22 cellular contexts compared by ENCODE assay signal in the genomic region with DNA sequence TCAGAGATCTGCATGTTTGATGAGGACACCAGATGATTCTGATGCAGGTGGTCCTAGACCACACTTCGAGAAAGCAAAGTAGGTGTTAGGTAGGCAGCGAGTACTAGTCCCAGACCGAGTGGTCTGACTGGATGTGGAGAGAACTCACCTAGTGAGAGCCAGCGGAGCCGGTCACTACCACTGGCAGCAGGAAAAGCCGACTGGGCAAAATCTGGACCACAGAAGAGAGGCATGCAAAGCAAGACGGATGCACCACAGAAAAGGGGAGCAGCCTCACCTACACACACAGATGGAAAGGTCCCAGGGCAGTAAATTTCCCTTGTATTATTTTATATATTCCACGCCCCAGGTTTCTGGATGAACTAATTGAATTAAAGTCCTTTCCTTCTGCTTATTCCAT. TPM values are rescaled to one million over a fixed set of nuclear protein-coding genes. Genes with fewer than 3 reads are reported as not detected.
A peak's percentile ranks its signal among the peaks of the same experiment; 100 is the strongest.
DNase-seq lines count a peak whose midpoint lies in the region; ATAC-seq, FAIRE-seq and TF ChIP-seq lines count a peak whose summit lies in the region.
"Had no signal": no experiment of that assay in that cellular context is flagged by ENCODE, and none has a peak within 500 bp of the region (broad histone marks: within the 10 kb centered on the region; RNA-seq: fewer than 3 reads in every experiment).

No MANE protein-coding gene starts in this region.

- H2AFZ ChIP-seq in IMR-90 (replicated peaks; ENCODE audit: low read length, poor library complexity) = no peak overlapping the region
- H2AFZ ChIP-seq: GM23338 had no signal

- H3K9me1 ChIP-seq in IMR-90 (ENCODE audit: insufficient read depth, low read length) = peaks cover 9% of the 10 kb centered on the region; the same call in 1 of the 2 replicates

- intact Hi-C loops in IMR-90 (cut with micrococcal nuclease) = no loop called here

- ATAC-seq in A549 (no peak; a peak in 1 of 6 replicates), IMR-90 (ENCODE audit: low read depth) (no peak)
- ATAC-seq: CD8-positive, alpha-beta T cell; GM23338 had no signal

- WGBS in A549 (ENCODE audit: missing lambda C conversion rate) = 94% methylated on average over 8 of the region's 8 CpGs
- no CpG with 5 or more reads among the region's 8 CpGs for WGBS in IMR-90 (ENCODE audit: extremely low coverage in 2 of 2, insufficient read length in 1 of 2), 2 experiments

- no peak for FAIRE-seq in A549 (lab: Jason Lieb, UNC)
- FAIRE-seq: GM12891, GM18507, H54 had no signal

- H3K27ac ChIP-seq in A549 (no peak overlapping the region), IMR-90 (ENCODE audit: insufficient read depth, low read length) (no peak overlapping the region)
- H3K27ac ChIP-seq: BLaER1, C4-2B had no signal

- no peak overlapping the region for H3K56ac ChIP-seq in IMR-90 (ENCODE audit: extremely low read depth, insufficient read depth, low read length)

- H3K4ac ChIP-seq in IMR-90 (ENCODE audit: low read depth, low read length) = no peak overlapping the region

- H3K4me1 ChIP-seq in A549 (no peaks in the 10 kb centered on the region), IMR-90 (ENCODE audit: control insufficient read depth, insufficient read depth, low read length) (no peaks in the 10 kb centered on the region; the same call in 1 of the 2 replicates)
- H3K4me1 ChIP-seq: Caco-2, HAP-1 had no signal

- CTCF ChIA-PET in A549 (lab: Yijun Ruan, JAX) (interaction anchor here (1.1 kb wide), 2 partner anchors 12 to 219 kb away, joined by 4 read pairs; no protein-coding TSS in a partner anchor), IMR-90 (lab: Yijun Ruan, JAX) (no interaction called here)

- H3K4me3 ChIP-seq in A549 = no peak overlapping the region
- H3K4me3 ChIP-seq in IMR-90 (ENCODE audit: insufficient read depth, low read depth, low read length) = no peak overlapping the region
- H3K4me3 ChIP-seq: BLaER1, GM23338, HAP-1 had no signal

- peaks cover 31% of the 10 kb centered on the region for H3K36me3 Mint-ChIP-seq in nephron progenitor cell (ENCODE audit: low read depth)

- TF ChIP-seq POLR2A in A549 (IDR thresholded peaks at IDR 0.05; ENCODE audit: low read length) (no peak), IMR-90 (IDR thresholded peaks at IDR 0.05; ENCODE audit: low read depth, low read length) (no peak)

- H3K36me3 ChIP-seq in IMR-90 (ENCODE audit: control insufficient read depth, insufficient read depth, low read length) = peaks cover 6% of the 10 kb centered on the region
- H3K36me3 ChIP-seq: HAP-1 had no signal

- in situ Hi-C loops in IMR-90 (cut with MboI; ENCODE audit: low sequenced_read_pairs) = no loop called here

- no peak overlapping the region for H4K5ac ChIP-seq in IMR-90 (ENCODE audit: low read depth, low read length)

- TF ChIP-seq RAD21 in A549 (conservative IDR thresholded peaks at IDR 0.05 in 1 of 2, IDR thresholded peaks at IDR 0.05 in 1 of 2) (no peak), IMR-90 (IDR thresholded peaks at IDR 0.05; ENCODE audit: low read length) (no peak)

- H3K9me3 ChIP-seq in A549 (no peaks in the 10 kb centered on the region), IMR-90 (ENCODE audit: control insufficient read depth, insufficient read depth, low read length) (no peaks in the 10 kb centered on the region)
- H3K9me3 ChIP-seq: BLaER1, Caco-2, HAP-1 had no signal

- H3K27ac Mint-ChIP-seq in nephron progenitor cell = peak overlapping the region; percentile 33
- H3K27ac Mint-ChIP-seq: B cell; CD8-positive, alpha-beta T cell; GM23338 had no signal

- DNase-seq in A549 (ENCODE audit: low read depth in 1 of 2, low spot score in 1 of 2) = no peak
- DNase-seq in IMR-90 = no peak
- DNase-seq in cerebellar cortex (ENCODE audit: low spot score) = peak; percentile 22
- DNase-seq in nephron progenitor cell = no peak
- DNase-seq in GM10266 (ENCODE audit: extremely low spot score) = no peak
- no peak for DNase-seq in central memory CD4-positive, alpha-beta T cell
- DNase-seq in NCI-H748 (lab: John Stamatoyannopoulos, UW; ENCODE audit: unreplicated experiment) = no peak
- DNase-seq: Caco-2; CD4-positive, CD25-positive, alpha-beta regulatory T cell; CD8-positive, alpha-beta T cell; DMS153; DND-41; GDM1; HFFc6 had no signal

- no peaks in the 10 kb centered on the region for H3K27me3 Mint-ChIP-seq in nephron progenitor cell (ENCODE audit: low read depth, poor library complexity)
- H3K27me3 Mint-ChIP-seq: B cell; CD4-positive, CD25-positive, alpha-beta regulatory T cell had no signal

- H3K9me3 Mint-ChIP-seq in nephron progenitor cell = no peaks in the 10 kb centered on the region
- H3K9me3 Mint-ChIP-seq: CD4-positive, CD25-positive, alpha-beta regulatory T cell; CD8-positive, alpha-beta T cell; GM23338; HFFc6 had no signal

- no peak overlapping the region for H3K4me3 Mint-ChIP-seq in nephron progenitor cell
- H3K4me3 Mint-ChIP-seq: B cell; CD8-positive, alpha-beta T cell; GM23338; HFFc6 had no signal

- TF ChIP-seq CTCF in A549 (IDR thresholded peaks at IDR 0.05) (no peak), IMR-90 (conservative IDR thresholded peaks at IDR 0.05; ENCODE audit: low read depth, low read length) (no peak), nephron progenitor cell (IDR thresholded peaks at IDR 0.05) (no peak), GM10266 (IDR thresholded peaks at IDR 0.05; ENCODE audit: control insufficient read depth, insufficient read depth, low read depth, missing control alignments) (no peak)

- no peaks in the 10 kb centered on the region for H4K20me1 ChIP-seq in IMR-90 (ENCODE audit: insufficient read depth, low read length)

- peaks cover 22 to 34% of the 10 kb centered on the region in 2 experiments for H3K79me1 ChIP-seq in IMR-90 (ENCODE audit: low read depth in 1 of 2, low read length in 2 of 2)

- dilution Hi-C loops in IMR-90 (cut with HindIII; ENCODE audit: low sequenced_read_pairs, unreplicated experiment) = no loop called here

- no TSS peak for BruUV-seq in IMR-90 (replicated peaks; lab: Mats Ljungman, UMichigan)

- no peak for TF ChIP-seq EP300 in A549 (IDR thresholded peaks at IDR 0.05)

- no peak overlapping the region for H3K14ac ChIP-seq in IMR-90 (replicated peaks; ENCODE audit: low read depth, low read length)

- H3K9ac ChIP-seq in IMR-90 (ENCODE audit: low read depth, low read length) = no peak overlapping the region
- H3K9ac ChIP-seq: BLaER1 had no signal

- H3K27me3 ChIP-seq in IMR-90 (ENCODE audit: control insufficient read depth, insufficient read depth, low read length) = no peaks in the 10 kb centered on the region
- H3K27me3 ChIP-seq: BLaER1 had no signal

- peaks cover 6% of the 10 kb centered on the region for H3K4me1 Mint-ChIP-seq in nephron progenitor cell

- H3K23ac ChIP-seq in IMR-90 (ENCODE audit: low read depth, low read length) = no peak overlapping the region

- H4K91ac ChIP-seq in IMR-90 (ENCODE audit: insufficient read depth, low read depth, low read length) = no peak overlapping the region

- H2AK9ac ChIP-seq in IMR-90 (replicated peaks; ENCODE audit: low read depth, low read length, poor library complexity) = no peak overlapping the region

- H3K18ac ChIP-seq in IMR-90 (ENCODE audit: low read depth, low read length) = no peak overlapping the region

- POLR2A ChIA-PET in A549 (lab: Yijun Ruan, JAX) (no interaction called here), IMR-90 (lab: Charles Lee; ENCODE audit: unreplicated experiment) (no interaction called here)

- no peak overlapping the region for H4K8ac ChIP-seq in IMR-90 (ENCODE audit: low read depth in 2 of 2, low read length in 2 of 2)

- H2BK120ac ChIP-seq in IMR-90 (ENCODE audit: low read depth, low read length) = no peak overlapping the region

- H2AK5ac ChIP-seq in IMR-90 (ENCODE audit: low read depth, low read length) = no peak overlapping the region

- H2BK15ac ChIP-seq in IMR-90 (ENCODE audit: low read depth, low read length) = no peak overlapping the region

- H2BK5ac ChIP-seq in IMR-90 (ENCODE audit: low read depth, low read length, poor library complexity, severe bottlenecking) = no peak overlapping the region

- H2BK20ac ChIP-seq in IMR-90 (ENCODE audit: low read depth, low read length) = no peak overlapping the region

- H3K4me2 ChIP-seq in A549 (no peak overlapping the region), IMR-90 (ENCODE audit: low read depth, low read length) (no peak overlapping the region)
- H3K4me2 ChIP-seq: BLaER1, GM23338 had no signal

TF ChIP-seq in A549, 52 proteins besides CTCF, POLR2A, EP300 and RAD21:
- TF ChIP-seq RARB (CRISPR knock-in tag; IDR thresholded peaks at IDR 0.05) = no peak
- peak; percentile 85 for TF ChIP-seq MAFK (IDR thresholded peaks at IDR 0.05; ENCODE audit: partially characterized antibody)
TF ChIP-seq in A549: peak in this region for 1.

TF ChIP-seq in IMR-90, 13 proteins besides CTCF, POLR2A, EP300 and RAD21:
- TF ChIP-seq MAFK (IDR thresholded peaks at IDR 0.05; ENCODE audit: low read depth, low read length) (peak; percentile 78), MAZ (IDR thresholded peaks at IDR 0.05; ENCODE audit: borderline replicate concordance, low read depth, low read length) (no peak)

RNA-seq across cellular contexts. Expression of gene COX10, which starts 13.5 kb away (rescaled TPM):
- polyA plus RNA-seq in A549 (2011; rRNA removed) = 24.3 and 25.8 TPM in 2 replicates
- polyA plus RNA-seq in A549 (2012; cell fraction: cytosol; rRNA removed) = 19.5 and 23.4 TPM in 2 replicates
- polyA plus RNA-seq in A549 (2012; cell fraction: nucleus; rRNA removed) = 16.3 and 20.7 TPM in 2 replicates
- polyA plus RNA-seq in A549 (2017; fragmentation: RNase III; extraction: RNeasy Plus Mini Kit Qiagen cat#74134 plus additional on column Dnase treatment) = 14.7 to 17.7 TPM (median 15.1 TPM) in 3 replicates
- 30.8 and 35.4 TPM in 2 replicates for polyA minus RNA-seq in A549 (2011; rRNA and poly(A)+ RNA removed)
- total RNA-seq in IMR-90 (2012; rRNA removed) = 10.3 and 16.1 TPM in 2 replicates
- polyA plus RNA-seq in IMR-90 (2012; rRNA removed) = 12.2 and 15.4 TPM in 2 replicates
- polyA plus RNA-seq in IMR-90 (2012; cell fraction: cytosol; rRNA removed) = 5.2 and 8.6 TPM in 2 replicates
- 8.2 and 8.5 TPM in 2 replicates for polyA plus RNA-seq in IMR-90 (2012; cell fraction: nucleus; rRNA removed; ENCODE audit: low replicate concordance)
